8 cellular contexts compared by ENCODE assay signal in the genomic region with DNA sequence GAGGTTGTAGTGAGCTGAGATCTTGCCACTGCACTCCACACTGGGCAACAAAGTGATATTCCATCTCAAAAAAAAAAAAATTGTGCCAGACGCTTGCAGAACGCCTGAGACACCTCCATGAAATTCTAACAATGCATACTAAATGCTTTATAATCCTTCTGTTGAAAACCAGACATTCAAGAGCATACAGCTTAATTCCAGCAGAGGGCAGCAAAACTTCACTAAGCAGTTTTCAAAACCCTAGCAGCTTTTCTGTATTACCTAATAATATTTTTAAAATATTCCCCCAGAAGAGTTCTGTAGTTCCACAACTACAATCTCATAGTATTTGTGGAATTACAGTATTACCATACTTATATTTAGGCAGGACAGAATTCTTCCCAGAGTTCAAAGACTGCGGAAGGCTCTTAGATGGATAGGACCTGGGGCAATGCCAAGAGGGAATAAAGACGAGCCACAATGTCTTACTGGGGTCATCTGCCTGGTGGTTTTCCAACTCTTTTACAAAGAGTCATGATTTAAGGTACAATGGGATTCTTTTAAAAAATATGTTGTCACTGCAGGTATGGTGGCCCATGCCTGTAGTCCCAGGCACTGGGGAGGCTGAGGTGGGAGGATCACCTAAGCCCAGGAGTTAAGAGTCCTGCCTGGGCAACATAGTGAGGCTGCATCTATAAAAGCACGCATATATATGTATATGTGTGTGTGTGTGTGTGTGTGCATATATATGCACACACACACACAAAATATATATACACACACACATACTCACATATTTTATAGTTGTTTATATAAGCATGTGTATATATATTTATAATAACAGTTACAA. TPM values are rescaled to one million over a fixed set of nuclear protein-coding genes. Genes with fewer than 3 reads are reported as not detected.
DNase-seq lines count a peak whose midpoint lies in the region; ATAC-seq, FAIRE-seq and TF ChIP-seq lines count a peak whose summit lies in the region.

No MANE protein-coding gene starts in this region.

- FAIRE-seq in GM12892 (lab: Jason Lieb, UNC), result no peak

- TF ChIP-seq CTCF in foreskin fibroblast (IDR thresholded peaks at IDR 0.05; ENCODE audit: low read depth, low read length) (peak; percentile 72), omental fat pad (IDR thresholded peaks at IDR 0.05) (peak in 2 of 3 donors; percentile 14 to 67)

- TF ChIP-seq POLR2A in GM12892 (IDR thresholded peaks at IDR 0.05; ENCODE audit: low read depth, low read length), result no peak

- H3K36me3 ChIP-seq in H7 (replicated peaks; ENCODE audit: control insufficient read depth, insufficient read depth, low read length), result no peaks in the 10 kb centered on the region

- no peaks in the 10 kb centered on the region for H3K27me3 ChIP-seq in H7 (ENCODE audit: control insufficient read depth, insufficient read depth, low read length)

- ATAC-seq in omental fat pad (ENCODE audit: low FRiP score), result no peak
- no peak for ATAC-seq in HG03045 (IDR thresholded peaks at IDR 0.05; ENCODE audit: unreplicated experiment)

- peak; percentile 28 for DNase-seq in COLO668 (lab: John Stamatoyannopoulos, UW; ENCODE audit: unreplicated experiment)
- peak; percentile 48 for DNase-seq in H7
- DNase-seq in NCI-H69 (lab: John Stamatoyannopoulos, UW), result peak; percentile 57
- peak; percentile 25 to 30 for DNase-seq in activated CD8-positive, alpha-beta memory T cell treated with anti-CD3 and anti-CD28 coated beads for 4 hours (ENCODE audit: low read depth in 2 of 2)
- peak; percentile 49 to 83 for DNase-seq in foreskin fibroblast
- DNase-seq in omental fat pad (ENCODE audit: low spot score), result no peak
- DNase-seq in GM12892 (ENCODE audit: insufficient read length), result no peak

- no peak overlapping the region for H3K4me3 ChIP-seq in H7 (ENCODE audit: insufficient read depth, low read depth, low read length)
- H3K4me3 ChIP-seq in foreskin fibroblast (ENCODE audit: low read depth in 1 of 2, low read length in 2 of 2), result no peak overlapping the region

RNA-seq across cellular contexts. Expression of gene TASOR, which starts 19.6 kb away (rescaled TPM):
- total RNA-seq in H7 (2014; rRNA removed; shearing (Covaris generic)), result 39.6 and 45.8 TPM in 2 replicates
- total RNA-seq in omental fat pad, result 10 to 100 TPM; 44.2 to 86.4 (median 59.9) TPM
- polyA plus RNA-seq in GM12892 (2012; ENCODE audit: missing spikeins), result 57.6 TPM

Comparison
In these comparisons a context has a peak if more than half of its experiments do, and no peak if none do; other contexts are left out.
1. DNase-seq: peak in COLO668 (single experiment), H7 (single experiment), NCI-H69 (single experiment), activated CD8-positive, alpha-beta memory T cell treated with anti-CD3 and anti-CD28 coated beads for 4 hours (2 of 2) and foreskin fibroblast (2 of 2); none in omental fat pad (single experiment) and GM12892 (single experiment).